ENCODE assay signal across 8 cellular contexts in the genomic region with DNA sequence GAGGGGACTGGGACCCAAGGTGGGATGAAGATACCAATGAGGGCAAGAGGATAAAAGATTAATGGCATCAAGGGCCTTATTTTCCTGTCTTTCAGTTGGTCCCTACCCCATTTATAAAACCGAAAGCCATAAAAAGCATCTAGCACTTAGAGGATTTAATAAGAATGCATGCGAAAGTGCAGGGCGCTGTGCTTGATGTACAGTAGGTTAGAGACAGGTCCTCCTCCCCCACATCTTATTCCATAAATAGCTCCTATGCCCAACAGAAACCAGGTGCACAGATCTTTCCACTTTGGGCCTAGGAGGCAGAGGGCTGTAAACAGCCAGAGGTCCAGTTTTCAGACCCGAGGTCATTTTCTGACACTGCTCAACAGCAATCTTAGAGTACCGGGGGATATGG. TPM values are rescaled to one million over a fixed set of nuclear protein-coding genes. Genes with fewer than 3 reads are reported as not detected.
A peak's percentile ranks its signal among the peaks of the same experiment; 100 is the strongest.
DNase-seq lines count a peak whose midpoint lies in the region; ATAC-seq and TF ChIP-seq lines count a peak whose summit lies in the region.

No MANE protein-coding gene starts in this region.

- peaks cover 27% of the 10 kb centered on the region for H3K79me2 ChIP-seq in Karpas-422 (ENCODE audit: low read length)

- DNase-seq in AG04449 (ENCODE audit: low read depth, low spot score) = no peak
- DNase-seq in Karpas-422 = no peak
- DNase-seq in coronary artery (ENCODE audit: low spot score) = no peak
- peak; percentile 10 for DNase-seq in myocyte (ENCODE audit: low read depth)
- DNase-seq in ureter (ENCODE audit: low spot score) = no peak
- no peak for DNase-seq in stimulated activated CD4-positive, alpha-beta T cell treated with anti-CD3 and anti-CD28 coated beads, Interleukin-1b, Interleukin-23, amount 100 ng/mL, for 48 hours
- DNase-seq in stimulated activated CD4-positive, alpha-beta T cell treated with anti-CD3 and anti-CD28 coated beads, Interleukin-15, amount 100 ng/mL, for 24 hours = no peak

- H3K4me3 ChIP-seq in AG04449 (ENCODE audit: low read depth, low read length) (peak overlapping the region; percentile 89), Karpas-422 (ENCODE audit: low read length) (peak overlapping the region; percentile 82), coronary artery (peak overlapping the region; percentile 90)

- ATAC-seq in HG03045 (IDR thresholded peaks at IDR 0.05; ENCODE audit: unreplicated experiment) = no peak

- H3K27ac ChIP-seq in Karpas-422 (ENCODE audit: low read length) (no peak overlapping the region), coronary artery (peak overlapping the region in 1 of 2 donors; percentile 96)

- H2AFZ ChIP-seq in Karpas-422 (ENCODE audit: low read length) = no peak overlapping the region

- H3K36me3 ChIP-seq in Karpas-422 (ENCODE audit: insufficient read depth, low read length) = peaks cover 8% of the 10 kb centered on the region; the same call in 1 of the 2 replicates

- CTCF ChIA-PET in AG04449 (lab: Yijun Ruan, JAX) = interaction anchor here (1.0 to 5.0 kb wide), 6 partner anchors 8 to 256 kb away, joined by 3 to 54 read pairs (median 18); a partner anchor contains a TSS

- TF ChIP-seq CTCF in AG04449 (IDR thresholded peaks at IDR 0.05; ENCODE audit: insufficient read depth, low read length, missing control alignments) = no peak
- no peak for TF ChIP-seq CTCF in coronary artery (IDR thresholded peaks at IDR 0.05)

- H3K9me2 ChIP-seq in Karpas-422 (replicated peaks; ENCODE audit: insufficient read depth, low read length) = no peaks in the 10 kb centered on the region

- H3K27me3 ChIP-seq in Karpas-422 (ENCODE audit: low read length) = no peaks in the 10 kb centered on the region

- POLR2A ChIA-PET in AG04449 (lab: Yijun Ruan, JAX) = interaction anchor here (1.9 kb wide), 1 partner anchor 28 kb away, joined by 7 read pairs; a partner anchor contains a TSS

- H3K9me3 ChIP-seq in Karpas-422 (ENCODE audit: low read length) = no peaks in the 10 kb centered on the region

- H3K9ac ChIP-seq in Karpas-422 (ENCODE audit: low read length) = peak overlapping the region; percentile 97

- peak overlapping the region; percentile 78 for H3K4me2 ChIP-seq in Karpas-422 (ENCODE audit: low read depth, low read length, poor library complexity, severe bottlenecking)

- peaks cover 31% of the 10 kb centered on the region for H3K4me1 ChIP-seq in Karpas-422 (ENCODE audit: low read length)

- H4K20me1 ChIP-seq in Karpas-422 (ENCODE audit: insufficient read depth, low read depth, low read length) = peaks cover 10% of the 10 kb centered on the region; the same call in 1 of the 2 replicates

RNA-seq across cellular contexts. Expression of a gene that starts 1.2 kb away (rescaled TPM):
- 37.6 and 40.8 TPM in 2 replicates for total RNA-seq in Karpas-422 (2014; rRNA removed; shearing (Covaris generic); ENCODE audit: low replicate concordance)
- total RNA-seq in myocyte (63.0 and 70.3 TPM in 2 replicates), ureter (100 TPM)
- polyA plus RNA-seq in myocyte (2012) = 49.6 TPM

RNA-seq across cellular contexts. Expression of a gene that starts 22.7 kb away (rescaled TPM):
- not detected in 2 replicates for total RNA-seq in Karpas-422 (2014; rRNA removed; shearing (Covaris generic); ENCODE audit: low replicate concordance)
- not detected in 2 replicates for total RNA-seq in myocyte
- polyA plus RNA-seq in myocyte (2012) = 0.01 TPM
- total RNA-seq in ureter = not detected

RNA-seq across cellular contexts. Expression of a gene that starts 22.9 kb away (rescaled TPM):
- 148 and 448 TPM in 2 replicates for total RNA-seq in Karpas-422 (2014; rRNA removed; shearing (Covaris generic); ENCODE audit: low replicate concordance)
- 142 and 208 TPM in 2 replicates for total RNA-seq in myocyte
- polyA plus RNA-seq in myocyte (2012) = 359 TPM
- total RNA-seq in ureter = 120 TPM

RNA-seq across cellular contexts. Expression of a gene that starts 28.3 kb away (rescaled TPM):
- total RNA-seq in Karpas-422 (2014; rRNA removed; shearing (Covaris generic); ENCODE audit: low replicate concordance) = 1.3 and 1.6 TPM in 2 replicates
- total RNA-seq in myocyte (17.9 and 18.3 TPM in 2 replicates), ureter (18.2 TPM)
- polyA plus RNA-seq in myocyte (2012) = 12.9 TPM
